ENCODE assay signal across 17 cellular contexts in genomic region chr3:161607056-161607455, GRCh38.
A peak's percentile ranks its signal among the peaks of the same experiment; 100 is the strongest.
DNase-seq lines count a peak whose midpoint lies in the region; ATAC-seq and TF ChIP-seq lines count a peak whose summit lies in the region.
"Had no signal": no experiment of that assay in that cellular context is flagged by ENCODE, and none has a peak within 500 bp of the region (broad histone marks: within the 10 kb centered on the region; RNA-seq: fewer than 3 reads in every experiment).

No MANE protein-coding gene starts in this region.

- CTCF ChIA-PET in activated CD8-positive, alpha-beta T cell treated with anti-CD3 and anti-CD28 coated beads, Interleukin-2, amount 10 ng/mL, durations not matched to agents 7 days and 5 days (lab: Charles Lee), result no interaction called here

- no peak overlapping the region for H3K4me3 ChIP-seq in LNCaP clone FGC (ENCODE audit: low read depth, low read length)
- H3K4me3 ChIP-seq: A549, GM23248, HAP-1 had no signal

- POLR2A ChIA-PET in activated CD8-positive, alpha-beta T cell treated with anti-CD3 and anti-CD28 coated beads, Interleukin-2, amount 10 ng/mL, durations not matched to agents 7 days and 5 days (lab: Charles Lee), result no interaction called here

- H3K27ac Mint-ChIP-seq in activated CD8-positive, alpha-beta T cell treated with anti-CD3 and anti-CD28 coated beads, Interleukin-2, amount 10 ng/mL, durations not matched to agents 7 days and 5 days, result no peak overlapping the region
- H3K27ac Mint-ChIP-seq: CD4-positive, alpha-beta memory T cell had no signal

- H3K4me1 Mint-ChIP-seq in activated CD8-positive, alpha-beta T cell treated with anti-CD3 and anti-CD28 coated beads, Interleukin-2, amount 10 ng/mL, durations not matched to agents 7 days and 5 days (ENCODE audit: low read depth), result no peaks in the 10 kb centered on the region
- H3K4me1 Mint-ChIP-seq: CD4-positive, alpha-beta memory T cell had no signal

- H3K27me3 Mint-ChIP-seq in activated CD8-positive, alpha-beta T cell treated with anti-CD3 and anti-CD28 coated beads, Interleukin-2, amount 10 ng/mL, durations not matched to agents 7 days and 5 days (ENCODE audit: low read depth), result no peaks in the 10 kb centered on the region
- H3K27me3 Mint-ChIP-seq: CD4-positive, alpha-beta memory T cell had no signal

- H3K9me3 Mint-ChIP-seq in activated CD8-positive, alpha-beta T cell treated with anti-CD3 and anti-CD28 coated beads, Interleukin-2, amount 10 ng/mL, durations not matched to agents 7 days and 5 days (ENCODE audit: insufficient read depth), result no peaks in the 10 kb centered on the region

- no peak for ATAC-seq in activated CD8-positive, alpha-beta T cell treated with anti-CD3 and anti-CD28 coated beads, Interleukin-2, amount 10 ng/mL, durations not matched to agents 7 days and 5 days
- ATAC-seq in HG02885 (IDR thresholded peaks at IDR 0.05; ENCODE audit: poor library complexity, unreplicated experiment) (no peak), HG03521 (IDR thresholded peaks at IDR 0.05; ENCODE audit: unreplicated experiment) (no peak), GM21717 (IDR thresholded peaks at IDR 0.05; ENCODE audit: unreplicated experiment) (no peak)
- ATAC-seq: A549, HepG2 had no signal

- DNase-seq in COR-L47 (lab: John Stamatoyannopoulos, UW) (peak; percentile 30), LNCaP clone FGC (ENCODE audit: low read depth) (peak; percentile 79), amniotic epithelial cell (ENCODE audit: low read depth) (peak; percentile 17), fibroblast of gingiva (ENCODE audit: low read depth) (peak; percentile 32)
- no peak for DNase-seq in activated CD8-positive, alpha-beta T cell treated with anti-CD3 and anti-CD28 coated beads, Interleukin-2, amount 10 ng/mL, durations not matched to agents 7 days and 5 days
- DNase-seq: BE2C; CD4-positive, alpha-beta memory T cell; DMS153; DND-41; GF-D8; GM23248 had no signal

- H3K4me3 Mint-ChIP-seq in activated CD8-positive, alpha-beta T cell treated with anti-CD3 and anti-CD28 coated beads, Interleukin-2, amount 10 ng/mL, durations not matched to agents 7 days and 5 days, result no peak overlapping the region
- H3K4me3 Mint-ChIP-seq: CD4-positive, alpha-beta memory T cell had no signal

- no peak for TF ChIP-seq CTCF in LNCaP clone FGC (IDR thresholded peaks at IDR 0.05; ENCODE audit: control insufficient read depth, extremely low read depth, insufficient read depth)

- no peaks in the 10 kb centered on the region for H3K36me3 Mint-ChIP-seq in activated CD8-positive, alpha-beta T cell treated with anti-CD3 and anti-CD28 coated beads, Interleukin-2, amount 10 ng/mL, durations not matched to agents 7 days and 5 days (ENCODE audit: low read depth)
- H3K36me3 Mint-ChIP-seq: CD4-positive, alpha-beta memory T cell had no signal
